ENCODE assay signal across 31 cellular contexts in the genomic region with DNA sequence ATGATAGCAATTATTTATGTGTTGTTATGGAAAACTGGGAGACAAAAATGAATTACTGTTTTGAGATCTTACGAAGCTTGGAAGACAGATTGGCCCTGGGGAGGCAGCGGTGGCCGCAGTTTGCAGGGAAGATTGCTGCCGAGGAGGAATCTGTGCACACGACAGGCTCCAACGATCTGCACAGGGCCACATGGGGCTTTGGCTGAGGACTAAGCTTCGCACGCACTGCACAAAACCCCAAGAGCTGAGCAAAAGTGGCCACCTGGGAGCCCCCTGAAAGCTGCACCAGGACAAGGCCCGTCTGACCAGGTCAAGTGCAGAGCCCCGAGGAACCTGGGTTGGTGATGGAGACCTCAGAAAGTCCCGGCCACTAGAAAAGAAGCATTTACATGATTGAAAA. TPM values are rescaled to one million over a fixed set of nuclear protein-coding genes. Genes with fewer than 3 reads are reported as not detected.
"Had no signal": no experiment of that assay in that cellular context is flagged by ENCODE, and none has a peak within 500 bp of the region (broad histone marks: within the 10 kb centered on the region; RNA-seq: fewer than 3 reads in every experiment).

No MANE protein-coding gene starts in this region.

- H3K27me3 ChIP-seq: upper lobe of right lung had no signal

- DNase-seq: activated CD4-positive, alpha-beta T cell treated with anti-CD3 and anti-CD28 coated beads for 4 hours; activated CD4-positive, alpha-beta T cell treated with anti-CD3 and anti-CD28 coated beads, Interleukin-2, amount 50 U/mL, for 4 hours; activated CD4-positive, CD25-positive, alpha-beta regulatory T cell; activated gamma-delta T cell treated with Interleukin-2 at 50 U/mL for 16 hours; activated naive CD4-positive, alpha-beta T cell treated with anti-CD3 and anti-CD28 coated beads, Interleukin-2, amount 50 U/mL, for 16 hours; activated T-cell treated with anti-CD3 and anti-CD28 coated beads, Interleukin-2, amount 50 U/mL, for 1 hour; amniotic stem cell; foreskin fibroblast; heart right ventricle; lower lobe of right lung; mesenchymal stem cell; retina; stimulated activated CD4-positive, alpha-beta T cell treated with anti-CD3 and anti-CD28 coated beads, Interleukin-15, amount 100 ng/mL, for 24 hours; stimulated activated CD4-positive, alpha-beta T cell treated with anti-CD3 and anti-CD28 coated beads, Interleukin-2, amount 100 ng/mL, for 24 hours; stimulated activated naive B cell treated with anti-CD40 and anti-IgM and Interleukin-4, amounts not matched to agents 10 μg/mL and 1 μg/mL and 100 μg/mL, for 72 hours; stomach; upper lobe of right lung had no signal

- ATAC-seq: esophagus mucosa; heart right ventricle; lower lobe of right lung; natural killer cell treated with Interleukin-12 subunit alpha and Interleukin-12 subunit beta and Interleukin-15 and Interleukin-18, amount 100 ng/mL, for 72 hours; stimulated activated naive B cell treated with anti-CD40 and anti-IgM and Interleukin-4, amounts not matched to agents 10 μg/mL and 1 μg/mL and 100 μg/mL, for 72 hours; upper lobe of right lung had no signal

- H3K27ac Mint-ChIP-seq: natural killer cell treated with Interleukin-12 subunit alpha and Interleukin-12 subunit beta and Interleukin-15 and Interleukin-18, amount 100 ng/mL, for 72 hours; stimulated activated naive B cell treated with anti-CD40 and anti-IgM and Interleukin-4, amounts not matched to agents 10 μg/mL and 1 μg/mL and 100 μg/mL, for 72 hours had no signal

- H3K9me3 Mint-ChIP-seq: activated T-helper 1 cell treated with anti-CD3 and anti-CD28 coated beads, Interleukin-12 subunit alpha, Interleukin-12 subunit beta, Interleukin-2, Interleukin-4 antibody, amounts not matched to agents 30 ng/mL and 10 ng/mL and 1 ng/mL, durations not matched to agents 14 hours and 24 hours and 36 hours; central memory CD8-positive, alpha-beta T cell; natural killer cell treated with Interleukin-12 subunit alpha and Interleukin-12 subunit beta and Interleukin-15 and Interleukin-18, amount 100 ng/mL, for 72 hours had no signal

- H3K4me1 Mint-ChIP-seq: central memory CD8-positive, alpha-beta T cell; stimulated activated naive B cell treated with anti-CD40 and anti-IgM and Interleukin-4, amounts not matched to agents 10 μg/mL and 1 μg/mL and 100 μg/mL, for 72 hours had no signal

- H3K27ac ChIP-seq: breast epithelium, heart right ventricle, lower lobe of right lung, prostate gland, stomach, tibial artery, upper lobe of right lung had no signal

- H3K4me1 ChIP-seq: breast epithelium, heart right ventricle, lower lobe of right lung, prostate gland, stomach, tibial artery, upper lobe of right lung had no signal

- H3K36me3 Mint-ChIP-seq: natural killer cell treated with Interleukin-12 subunit alpha and Interleukin-12 subunit beta and Interleukin-15 and Interleukin-18, amount 100 ng/mL, for 72 hours had no signal

- H3K4me3 ChIP-seq: breast epithelium, heart right ventricle, lower lobe of right lung, prostate gland, smooth muscle cell, stomach, tibial artery, upper lobe of right lung had no signal

- H3K4me3 Mint-ChIP-seq: activated T-helper 1 cell treated with anti-CD3 and anti-CD28 coated beads, Interleukin-12 subunit alpha, Interleukin-12 subunit beta, Interleukin-2, Interleukin-4 antibody, amounts not matched to agents 30 ng/mL and 10 ng/mL and 1 ng/mL, durations not matched to agents 14 hours and 24 hours and 36 hours; central memory CD8-positive, alpha-beta T cell; natural killer cell treated with Interleukin-12 subunit alpha and Interleukin-12 subunit beta and Interleukin-15 and Interleukin-18, amount 100 ng/mL, for 72 hours; stimulated activated naive B cell treated with anti-CD40 and anti-IgM and Interleukin-4, amounts not matched to agents 10 μg/mL and 1 μg/mL and 100 μg/mL, for 72 hours had no signal

- H3K9me3 ChIP-seq: breast epithelium, heart right ventricle, lower lobe of right lung, prostate gland, stomach, tibial artery, upper lobe of right lung had no signal

- H3K36me3 ChIP-seq: breast epithelium, heart right ventricle, lower lobe of right lung, prostate gland, stomach, tibial artery, upper lobe of right lung had no signal

RNA-seq across cellular contexts. Expression of a gene that starts 44.1 kb away (rescaled TPM):
- total RNA-seq: activated T-helper 1 cell treated with anti-CD3 and anti-CD28 coated beads, Interleukin-12 subunit alpha, Interleukin-12 subunit beta, Interleukin-2, Interleukin-4 antibody, amounts not matched to agents 30 ng/mL and 10 ng/mL and 1 ng/mL, durations not matched to agents 14 hours and 24 hours and 36 hours; breast epithelium; dermis microvascular lymphatic vessel endothelial cell; esophagus mucosa; heart right ventricle; kidney epithelial cell; lower lobe of right lung; mononuclear cell; myocyte; natural killer cell treated with Interleukin-12 subunit alpha and Interleukin-12 subunit beta and Interleukin-15 and Interleukin-18, amount 100 ng/mL, for 72 hours; omental fat pad; smooth muscle cell; stomach; T-helper 1 cell treated with Interleukin-12 subunit alpha and Interleukin-12 subunit beta and Interleukin-4 antibody, amounts not matched to agents 30 ng/mL and 1 ng/mL, for 36 hours; upper lobe of right lung had no signal
- polyA plus RNA-seq: heart right ventricle, smooth muscle cell had no signal
